ENCODE assay signal across 12 cellular contexts in the genomic region with DNA sequence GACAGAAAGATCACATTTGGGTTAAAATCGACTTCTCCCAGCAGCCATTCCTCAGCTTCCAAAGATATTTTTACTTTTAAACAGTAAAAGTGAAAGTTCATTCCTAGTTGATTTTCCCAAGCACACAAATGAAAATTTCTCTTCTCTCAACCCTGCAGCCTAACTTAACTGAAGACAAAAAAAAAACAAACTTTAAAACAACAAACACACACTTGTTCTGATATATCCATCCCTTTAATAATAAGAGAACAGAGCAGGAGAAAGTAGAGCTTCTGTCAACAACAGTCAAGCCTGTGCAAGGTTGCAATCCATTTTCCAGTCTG.
DNase-seq lines count a peak whose midpoint lies in the region; ATAC-seq and TF ChIP-seq lines count a peak whose summit lies in the region.
"Had no signal": no experiment of that assay in that cellular context is flagged by ENCODE, and none has a peak within 500 bp of the region (broad histone marks: within the 10 kb centered on the region; RNA-seq: fewer than 3 reads in every experiment).

No MANE protein-coding gene starts in this region.

- no peaks in the 10 kb centered on the region for H3K27me3 Mint-ChIP-seq in Caco-2 (ENCODE audit: insufficient read depth, unreplicated experiment)

- no peak for TF ChIP-seq CTCF in fibroblast of the aortic adventitia (IDR thresholded peaks at IDR 0.05; ENCODE audit: insufficient read depth, low read length)
- no peak for TF ChIP-seq CTCF in Caco-2 (IDR thresholded peaks at IDR 0.05; ENCODE audit: insufficient read depth in 1 of 2, low read depth in 1 of 2, low read length in 1 of 2, severe bottlenecking in 1 of 2, unreplicated experiment in 1 of 2)

- no TSS peak for BruUV-seq in Caco-2 (replicated peaks; lab: Mats Ljungman, UMichigan)

- peak overlapping the region; percentile 62; the same call in 1 of the 2 replicates for H3K27ac ChIP-seq in SJCRH30

- ATAC-seq in GM18505 (IDR thresholded peaks at IDR 0.05; ENCODE audit: unreplicated experiment), result no peak
- no peak for ATAC-seq in GM18861 (IDR thresholded peaks at IDR 0.05; ENCODE audit: unreplicated experiment)
- no peak for ATAC-seq in left colon

- CTCF ChIA-PET in Caco-2 (lab: Charles Lee), result no interaction called here

- DNase-seq in SJCRH30 (no peak), fibroblast of the aortic adventitia (ENCODE audit: low read depth) (no peak), Caco-2 (no peak), left colon (no peak)
- DNase-seq: activated CD4-positive, alpha-beta T cell treated with anti-CD3 and anti-CD28 coated beads, Interleukin-2, amount 50 U/mL, for 4 hours; cerebellar nuclear complex; Kasumi-1; NCI-H446 treated with DMSO at 0.1 percent for 48 hours had no signal

- H3K4me3 Mint-ChIP-seq in Caco-2 (ENCODE audit: unreplicated experiment), result no peak overlapping the region
- H3K4me3 Mint-ChIP-seq: neural crest cell had no signal

- H3K4me3 ChIP-seq in SJCRH30 (no peak overlapping the region), fibroblast of the aortic adventitia (ENCODE audit: low read depth, low read length) (peak overlapping the region; percentile 34), skeletal muscle satellite cell (ENCODE audit: low read length) (no peak overlapping the region), Caco-2 (ENCODE audit: low read depth, low read length) (no peak overlapping the region)

- no peak overlapping the region for H3K27ac Mint-ChIP-seq in Caco-2 (ENCODE audit: unreplicated experiment)

- peaks cover 58% of the 10 kb centered on the region for H3K4me1 ChIP-seq in SJCRH30
- H3K4me1 ChIP-seq in skeletal muscle satellite cell (ENCODE audit: control insufficient read depth, insufficient read depth, low read length), result peaks cover 43% of the 10 kb centered on the region
- H3K4me1 ChIP-seq in Caco-2, result peaks cover 18% of the 10 kb centered on the region

- H3K27me3 ChIP-seq in SJCRH30, result no peaks in the 10 kb centered on the region
- no peaks in the 10 kb centered on the region for H3K27me3 ChIP-seq in skeletal muscle satellite cell (ENCODE audit: control insufficient read depth, insufficient read depth, low read length)
- H3K27me3 ChIP-seq in Caco-2 (replicated peaks; ENCODE audit: control insufficient read depth, insufficient read depth, low read length), result no peaks in the 10 kb centered on the region

- peak overlapping the region; percentile 55 for H3K4me2 ChIP-seq in skeletal muscle satellite cell (ENCODE audit: low read length)

- POLR2A ChIA-PET in Caco-2 (lab: Charles Lee), result no interaction called here

- intact Hi-C loops in Caco-2 (cut with micrococcal nuclease; ENCODE audit: unreplicated experiment) (no loop called here), left colon (cut with DNase I, micrococcal nuclease) (no loop called here)

- peaks cover 51% of the 10 kb centered on the region for H3K4me1 Mint-ChIP-seq in Caco-2 (ENCODE audit: low read depth, unreplicated experiment)

- H3K36me3 ChIP-seq in SJCRH30, result no peaks in the 10 kb centered on the region
- peaks cover 13% of the 10 kb centered on the region for H3K36me3 ChIP-seq in skeletal muscle satellite cell (ENCODE audit: insufficient read depth, low read length)
- H3K36me3 ChIP-seq in Caco-2 (ENCODE audit: control insufficient read depth, insufficient read depth, low read length), result peaks cover 2% of the 10 kb centered on the region; the same call in 1 of the 2 replicates

- no peaks in the 10 kb centered on the region for H3K9me3 Mint-ChIP-seq in Caco-2 (ENCODE audit: unreplicated experiment)
- H3K9me3 Mint-ChIP-seq: neural crest cell had no signal

- H3K36me3 Mint-ChIP-seq in Caco-2 (ENCODE audit: insufficient read depth, unreplicated experiment), result peaks cover 87% of the 10 kb centered on the region

- peak overlapping the region; percentile 17 for H3K9ac ChIP-seq in skeletal muscle satellite cell (ENCODE audit: low read depth, low read length)

- peak; percentile 23 for TF ChIP-seq POLR2A in GM18505 (IDR thresholded peaks at IDR 0.05; ENCODE audit: borderline replicate concordance, extremely low read depth, insufficient read depth, insufficient read length)

- H3K9me3 ChIP-seq in SJCRH30 (replicated peaks), result no peaks in the 10 kb centered on the region
- H3K9me3 ChIP-seq in skeletal muscle satellite cell (replicated peaks; ENCODE audit: low read length), result no peaks in the 10 kb centered on the region
- H3K9me3 ChIP-seq in Caco-2, result no peaks in the 10 kb centered on the region
